ENCODE assay signal across 8 cellular contexts in genomic region chr19:55476100-55476775, GRCh38. TPM values are rescaled to one million over a fixed set of nuclear protein-coding genes. Genes with fewer than 3 reads are reported as not detected.
DNase-seq lines count a peak whose midpoint lies in the region; ATAC-seq and TF ChIP-seq lines count a peak whose summit lies in the region.

Gene ZNF628 (plus strand): TSS chr19:55476617. CDS start chr19:55479911, 3,294 bp downstream.

- no peaks in the 10 kb centered on the region for H4K20me1 ChIP-seq in osteoblast (ENCODE audit: insufficient read depth, low read length)

- H3K27me3 Mint-ChIP-seq in glutamatergic neuron (ENCODE audit: unreplicated experiment) = peaks cover 14% of the 10 kb centered on the region

- no peak for TF ChIP-seq CTCF in glutamatergic neuron (IDR thresholded peaks at IDR 0.05; ENCODE audit: partially characterized antibody, unreplicated experiment)
- TF ChIP-seq CTCF in osteoblast (IDR thresholded peaks at IDR 0.05; ENCODE audit: extremely low read depth, low read depth, low read length) = no peak
- TF ChIP-seq CTCF in thoracic aorta (IDR thresholded peaks at IDR 0.05) = no peak

- peak within 1 kb of the TSS; percentile 92 for H3K4me3 Mint-ChIP-seq in glutamatergic neuron (ENCODE audit: unreplicated experiment)

- peak within 1 kb of the TSS; percentile 89 for H3K4me3 ChIP-seq in SK-N-MC
- peak within 1 kb of the TSS; percentile 86 for H3K4me3 ChIP-seq in osteoblast (ENCODE audit: insufficient read depth, low read length)
- peak within 1 kb of the TSS; percentile 81 for H3K4me3 ChIP-seq in thoracic aorta

- H3K27me3 ChIP-seq in osteoblast (ENCODE audit: insufficient read depth, low read length) = no peaks in the 10 kb centered on the region
- H3K27me3 ChIP-seq in thoracic aorta (replicated peaks; ENCODE audit: insufficient read depth) = no peaks in the 10 kb centered on the region

- DNase-seq in GM04504 (ENCODE audit: low read depth) (peak; percentile 95), NCI-H1048 (lab: John Stamatoyannopoulos, UW) (peak; percentile 95), SK-N-MC (ENCODE audit: low read depth, low spot score) (peak; percentile 89), glutamatergic neuron (peak; percentile 99), osteoblast (ENCODE audit: insufficient read length, low spot score, missing footprints) (peak; percentile 100), thoracic aorta (ENCODE audit: low spot score) (peak; percentile 94)
- peak; percentile 94 to 97 for DNase-seq in activated naive CD4-positive, alpha-beta T cell treated with anti-CD3 and anti-CD28 coated beads, Interleukin-2, amount 50 U/mL, for 72 hours (ENCODE audit: low spot score in 2 of 2)

- peak within 1 kb of the TSS; percentile 97 for H2AFZ ChIP-seq in osteoblast (ENCODE audit: low read length)

- H3K9ac ChIP-seq in SK-N-MC (ENCODE audit: insufficient read length) = peak within 1 kb of the TSS; percentile 88

- peak within 1 kb of the TSS; percentile 94 for H3K4me2 ChIP-seq in osteoblast (ENCODE audit: insufficient read depth, low read length)

- peaks cover 32% of the 10 kb centered on the region for H3K4me1 ChIP-seq in osteoblast (ENCODE audit: insufficient read depth, low read length)
- H3K4me1 ChIP-seq in thoracic aorta (ENCODE audit: control insufficient read depth in 1 of 2, low read depth in 2 of 2) = peaks cover 12 to 18% of the 10 kb centered on the region in 2 donors

- ATAC-seq in HG02588 (IDR thresholded peaks at IDR 0.05; ENCODE audit: unreplicated experiment) (peak; percentile 91), thoracic aorta (ENCODE audit: insufficient number of reproducible peaks, low FRiP score, low read depth) (peak; percentile 95)
- ATAC-seq in activated naive CD4-positive, alpha-beta T cell treated with anti-CD3 and anti-CD28 coated beads, Interleukin-2, amount 50 U/mL, for 72 hours = peak; percentile 95 to 99

- H3K79me2 ChIP-seq in osteoblast (ENCODE audit: insufficient read depth, low read length) = peaks cover 24% of the 10 kb centered on the region

- H3K27ac ChIP-seq in SK-N-MC = peak within 1 kb of the TSS; percentile 95
- peak within 1 kb of the TSS; percentile 85 for H3K27ac ChIP-seq in osteoblast (ENCODE audit: low read depth, low read length)
- H3K27ac ChIP-seq in thoracic aorta = peak within 1 kb of the TSS; percentile 79 to 82

- H3K36me3 Mint-ChIP-seq in activated naive CD4-positive, alpha-beta T cell treated with anti-CD3 and anti-CD28 coated beads, Interleukin-2, amount 50 U/mL, for 72 hours = no peaks in the 10 kb centered on the region
- no peaks in the 10 kb centered on the region for H3K36me3 Mint-ChIP-seq in glutamatergic neuron (ENCODE audit: unreplicated experiment)

- H3K4me1 Mint-ChIP-seq in glutamatergic neuron (ENCODE audit: low read depth, unreplicated experiment) = peaks cover 20% of the 10 kb centered on the region

- H3K9me3 ChIP-seq in SK-N-MC (ENCODE audit: low read depth, low read length) = no peaks in the 10 kb centered on the region
- H3K9me3 ChIP-seq in osteoblast (ENCODE audit: low read depth, low read length) = no peaks in the 10 kb centered on the region
- no peaks in the 10 kb centered on the region for H3K9me3 ChIP-seq in thoracic aorta

- peak within 1 kb of the TSS; percentile 79 to 94 for H3K27ac Mint-ChIP-seq in activated naive CD4-positive, alpha-beta T cell treated with anti-CD3 and anti-CD28 coated beads, Interleukin-2, amount 50 U/mL, for 72 hours
- H3K27ac Mint-ChIP-seq in glutamatergic neuron (ENCODE audit: unreplicated experiment) = peak within 1 kb of the TSS; percentile 82

- no peaks in the 10 kb centered on the region for H3K36me3 ChIP-seq in SK-N-MC (ENCODE audit: insufficient read depth, low read length)
- H3K36me3 ChIP-seq in osteoblast (ENCODE audit: insufficient read depth, low read length) = no peaks in the 10 kb centered on the region
- H3K36me3 ChIP-seq in thoracic aorta = no peaks in the 10 kb centered on the region

- no peaks in the 10 kb centered on the region for H3K9me3 Mint-ChIP-seq in activated naive CD4-positive, alpha-beta T cell treated with anti-CD3 and anti-CD28 coated beads, Interleukin-2, amount 50 U/mL, for 72 hours
- peaks cover 18% of the 10 kb centered on the region for H3K9me3 Mint-ChIP-seq in glutamatergic neuron (ENCODE audit: unreplicated experiment)

RNA-seq across cellular contexts. Expression of gene ZNF628, which starts in this region (rescaled TPM):
- 10 to 100 TPM in 1 of 2 donors, 1 to 10 TPM in 1; 7.4 to 14.2 TPM for total RNA-seq in activated naive CD4-positive, alpha-beta T cell treated with anti-CD3 and anti-CD28 coated beads, Interleukin-2, amount 50 U/mL, for 72 hours
- 13.7 TPM for total RNA-seq in glutamatergic neuron (ENCODE audit: unreplicated experiment)
- total RNA-seq in osteoblast = 1.5 and 2.9 TPM in 2 replicates
- 1 to 10 TPM; 3.5 to 7.2 TPM for total RNA-seq in thoracic aorta

Comparison
In these comparisons a context has a peak if more than half of its experiments do, and no peak if none do; other contexts are left out.
1. Peak in every context shown above with its lines: DNase-seq, ATAC-seq, H3K4me3 ChIP-seq and H3K27ac ChIP-seq.